In the genomic region with DNA sequence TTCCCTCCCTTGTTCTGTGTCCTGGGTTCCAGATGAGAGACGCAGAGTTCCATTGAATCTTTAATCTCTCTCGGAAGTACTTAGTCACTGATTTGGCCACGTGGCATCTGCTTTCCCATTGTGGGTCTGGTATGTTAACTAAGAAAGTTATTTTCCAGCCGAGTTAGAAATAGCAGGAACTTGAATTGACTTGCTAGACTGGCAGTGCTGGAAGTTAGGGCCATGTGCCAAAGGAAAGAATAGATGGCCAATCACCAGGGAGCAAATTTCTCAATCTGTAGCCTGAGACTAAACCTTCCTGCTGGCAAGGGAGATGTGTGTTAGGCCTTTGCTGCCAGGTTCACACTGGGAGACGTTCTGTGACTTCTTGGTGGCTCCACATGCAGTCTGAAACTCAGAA, we compare ENCODE assay signal across 12 cellular contexts. TPM values are rescaled to one million over a fixed set of nuclear protein-coding genes. Genes with fewer than 3 reads are reported as not detected.
A peak's percentile ranks its signal among the peaks of the same experiment; 100 is the strongest.
DNase-seq lines count a peak whose midpoint lies in the region; ATAC-seq and TF ChIP-seq lines count a peak whose summit lies in the region.
"Had no signal": no experiment of that assay in that cellular context is flagged by ENCODE, and none has a peak within 500 bp of the region (broad histone marks: within the 10 kb centered on the region; RNA-seq: fewer than 3 reads in every experiment).

No MANE protein-coding gene starts in this region.

- TF ChIP-seq CTCF in GM20000 (IDR thresholded peaks at IDR 0.05; ENCODE audit: extremely low read depth, missing control alignments) = no peak

- no peak for ATAC-seq in GM21528 (IDR thresholded peaks at IDR 0.05; ENCODE audit: low FRiP score, unreplicated experiment)
- ATAC-seq in GM18511 (IDR thresholded peaks at IDR 0.05; ENCODE audit: unreplicated experiment) = no peak
- ATAC-seq in HG02623 (IDR thresholded peaks at IDR 0.05; ENCODE audit: unreplicated experiment) = no peak

- peak; percentile 32 for DNase-seq in GM04504 (ENCODE audit: low read depth)
- DNase-seq in cerebellum (ENCODE audit: low spot score) = peak; percentile 73
- DNase-seq in iris pigment epithelial cell (ENCODE audit: low read depth) = peak; percentile 78
- no peak for DNase-seq in GM20000 (ENCODE audit: low spot score)
- DNase-seq: activated CD4-positive, alpha-beta T cell treated with anti-CD3 and anti-CD28 coated beads for 48 hours; DND-41; immature natural killer cell; MV-4-11 had no signal

- H3K4me3 ChIP-seq in skin epidermis = peak overlapping the region in 1 of 7 experiments; percentile 13

- H3K27ac ChIP-seq in skin epidermis = peak overlapping the region in 15 of 21 experiments; percentile 49 to 81 (median 60)

RNA-seq across cellular contexts. Expression of a gene that starts 24.2 kb away (rescaled TPM):
- 3.4 TPM for total RNA-seq in cerebellum
